8 cellular contexts compared by ENCODE assay signal in the genomic region with DNA sequence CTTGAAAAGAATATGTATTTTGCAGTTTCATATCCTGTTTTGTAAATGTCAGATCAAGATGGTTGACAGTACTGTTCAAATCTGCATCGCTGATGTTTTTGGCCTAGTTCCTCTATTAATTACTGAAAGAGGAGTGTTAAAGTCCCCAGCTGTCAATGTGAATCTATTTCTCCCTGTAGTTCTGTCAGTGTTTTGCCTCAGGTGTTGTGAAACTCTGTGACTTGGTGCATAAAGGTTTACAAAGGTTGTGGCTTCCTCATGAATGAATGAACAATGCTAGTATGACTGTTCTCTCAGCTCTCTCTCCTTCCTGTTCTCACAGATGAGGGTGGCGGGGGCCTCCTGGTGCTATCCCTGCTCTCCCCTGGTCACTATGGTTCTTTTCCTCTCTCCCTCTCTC.
DNase-seq lines count a peak whose midpoint lies in the region; ATAC-seq, FAIRE-seq and TF ChIP-seq lines count a peak whose summit lies in the region.

No MANE protein-coding gene starts in this region.

- POLR2A ChIA-PET in GM12878 (lab: Charles Lee) = no interaction called here

- CTCF ChIA-PET in GM12878 (lab: Yijun Ruan, JAX) = interaction anchor here (1.1 to 2.0 kb wide), 3 partner anchors 51 to 294 kb away, joined by 3 to 10 read pairs (median 3); no protein-coding TSS in a partner anchor

- SMC1A ChIA-PET in GM12878 (lab: Charles Lee; ENCODE audit: uncharacterized antibody, unreplicated experiment) = interaction anchor here (0.6 to 1.7 kb wide), 7 partner anchors 9 to 310 kb away, joined by 3 to 7 read pairs (median 3); no protein-coding TSS in a partner anchor

- RAD21 ChIA-PET in GM12878 (lab: Charles Lee; ENCODE audit: unreplicated experiment) = interaction anchor here (1.2 to 1.8 kb wide), 3 partner anchors 137 to 295 kb away, joined by 3 to 14 read pairs (median 6); no protein-coding TSS in a partner anchor

- H3K4me1 ChIP-seq in GM12878 (ENCODE audit: control insufficient read depth, insufficient read depth, low read length) = peaks cover 12% of the 10 kb centered on the region

- FAIRE-seq in GM12878 (lab: Jason Lieb, UNC) = peak; percentile 75

- TF ChIP-seq EP300 in GM12878 (IDR thresholded peaks at IDR 0.05; ENCODE audit: borderline replicate concordance in 1 of 2, control insufficient read depth in 1 of 2, low read depth in 2 of 2, low read length in 2 of 2) = peak in 1 of 2 experiments; percentile 68; a peak in 2 of 4 replicates

- TF ChIP-seq RAD21 in GM12878 (IDR thresholded peaks at IDR 0.05; ENCODE audit: insufficient read depth, low read depth, low read length) = no peak

- no peaks in the 10 kb centered on the region for H3K9me3 ChIP-seq in GM12878 (replicated peaks; ENCODE audit: control insufficient read depth, insufficient read depth, low read length)

- TF ChIP-seq POLR2A in GM12878 (IDR thresholded peaks at IDR 0.05; ENCODE audit: low read depth, low read length) (no peak), lower leg skin (IDR thresholded peaks at IDR 0.05) (no peak)

- no peak overlapping the region for H2AFZ ChIP-seq in GM12878 (ENCODE audit: control insufficient read depth, low read depth, low read length)

- in situ Hi-C loops in GM12878 (cut with MboI) = no loop called here

- H3K9ac ChIP-seq in GM12878 (ENCODE audit: control insufficient read depth, insufficient read depth, low read length) = no peak overlapping the region

- H4K20me1 ChIP-seq in GM12878 (ENCODE audit: control insufficient read depth, insufficient read depth) = no peaks in the 10 kb centered on the region

- H3K4me3 ChIP-seq in GM06990 (replicated peaks; ENCODE audit: low read depth, low read length) = no peak overlapping the region
- H3K4me3 ChIP-seq in GM12878 = no peak overlapping the region
- H3K4me3 ChIP-seq in lower leg skin (ENCODE audit: low read depth, poor library complexity, severe bottlenecking) = no peak overlapping the region

- H3K4me2 ChIP-seq in GM12878 (ENCODE audit: control insufficient read depth, insufficient read depth) = no peak overlapping the region

- DNase-seq in GM06990 (ENCODE audit: extremely low read depth, insufficient read length) (peak; percentile 75), GM12878 (ENCODE audit: low read depth, low spot score) (peak; percentile 87), HuH-7.5 (ENCODE audit: low spot score) (no peak), NCI-H345 treated with DMSO at 0.1 percent for 48 hours (lab: John Stamatoyannopoulos, UW; ENCODE audit: unreplicated experiment) (no peak), lower leg skin (ENCODE audit: low spot score in 2 of 2) (no peak), occipital lobe (lab: John Stamatoyannopoulos, UW) (no peak)

- peak; percentile 95 for ATAC-seq in GM21367 (IDR thresholded peaks at IDR 0.05; ENCODE audit: unreplicated experiment)
- peak; percentile 96 for ATAC-seq in HG03469 (IDR thresholded peaks at IDR 0.05; ENCODE audit: unreplicated experiment)
- ATAC-seq in GM12878 = peak; percentile 94

- H3K79me2 ChIP-seq in GM12878 (ENCODE audit: control insufficient read depth, insufficient read depth, low read length) = no peaks in the 10 kb centered on the region

- no peak for TF ChIP-seq CTCF in GM06990 (IDR thresholded peaks at IDR 0.05; ENCODE audit: insufficient read depth, low read length, poor library complexity, severe bottlenecking)
- no peak for TF ChIP-seq CTCF in GM12878 (IDR thresholded peaks at IDR 0.05 in 2 of 3, conservative IDR thresholded peaks at IDR 0.05 in 1 of 3; ENCODE audit: control insufficient read depth in 2 of 3, extremely low read depth in 1 of 3, insufficient read depth in 1 of 3, low read depth in 3 of 3, low read length in 3 of 3)
- no peak for TF ChIP-seq CTCF in lower leg skin (IDR thresholded peaks at IDR 0.05)

- BruUV-seq in GM12878 (replicated peaks; lab: Mats Ljungman, UMichigan) = no TSS peak

- peak overlapping the region; percentile 64 for H3K27ac ChIP-seq in GM12878 (ENCODE audit: control insufficient read depth, insufficient read depth)

- no peaks in the 10 kb centered on the region for H3K27me3 ChIP-seq in GM06990 (replicated peaks; ENCODE audit: control insufficient read depth, insufficient read depth, low read length)
- no peaks in the 10 kb centered on the region for H3K27me3 ChIP-seq in GM12878 (replicated peaks in 1 of 2; ENCODE audit: control insufficient read depth in 2 of 2, insufficient read depth in 2 of 2, low read length in 1 of 2)

- 5% methylated on average over 2 of the region's 2 CpGs for WGBS in GM12878 (ENCODE audit: insufficient coverage, insufficient replicate concordance, low lambda C conversion rate, missing lambda C conversion rate)
- WGBS in lower leg skin, 2 donors = 68 to 70% methylated on average over 2 of the region's 2 CpGs

- H3K36me3 ChIP-seq in GM06990 (ENCODE audit: control insufficient read depth, insufficient read depth, low read length) = peaks cover 7% of the 10 kb centered on the region
- H3K36me3 ChIP-seq in GM12878 (ENCODE audit: control insufficient read depth in 2 of 2, insufficient read depth in 2 of 2, low read length in 1 of 2) = peaks cover 5 to 14% of the 10 kb centered on the region in 2 experiments

- intact Hi-C loops in GM12878 (cut with micrococcal nuclease; ENCODE audit: unreplicated experiment) = loop anchor here (5.0 kb wide), 1 partner anchor 383 kb away; no protein-coding TSS in a partner anchor
- intact Hi-C loops in lower leg skin (cut with DNase I; ENCODE audit: low total_unique reads) = no loop called here

TF ChIP-seq in GM12878, 131 proteins besides CTCF, POLR2A, EP300 and RAD21 (continues in another document):
- TF ChIP-seq YBX1 (IDR thresholded peaks at IDR 0.05) (no peak), E4F1 (IDR thresholded peaks at IDR 0.05; ENCODE audit: borderline replicate concordance, partially characterized antibody) (no peak), RFX5 (IDR thresholded peaks at IDR 0.05; ENCODE audit: low read depth, low read length) (no peak), MTA3 (IDR thresholded peaks at IDR 0.05; ENCODE audit: borderline replicate concordance, low read length) (peak; percentile 50; the same call in 1 of the 2 replicates), CHD1 (IDR thresholded peaks at IDR 0.05; ENCODE audit: low read depth, low read length) (no peak), MYC (IDR thresholded peaks at IDR 0.05; ENCODE audit: insufficient read depth, insufficient read length, insufficient replicate concordance, low read length, severe bottlenecking) (no peak), RCOR1 (conservative IDR thresholded peaks at IDR 0.05; ENCODE audit: low read depth, low read length) (no peak), PAX5 (IDR thresholded peaks at IDR 0.05; ENCODE audit: borderline replicate concordance, low read depth, low read length) (peak; percentile 79; the same call in 1 of the 2 replicates), CHD2 (IDR thresholded peaks at IDR 0.05; ENCODE audit: borderline replicate concordance, low read depth, low read length) (peak; percentile 47; the same call in 1 of the 2 replicates), CBFB (IDR thresholded peaks at IDR 0.05; ENCODE audit: low read depth) (no peak), CEBPZ (IDR thresholded peaks at IDR 0.05; ENCODE audit: low read depth, low read length) (no peak), MXI1 (IDR thresholded peaks at IDR 0.05; ENCODE audit: low read depth, low read length) (0 out of 2 replicates have a peak, but pooled peaks have one; percentile 46), WRNIP1 (IDR thresholded peaks at IDR 0.05; ENCODE audit: borderline replicate concordance, low read depth, low read length) (no peak), TCF3 (IDR thresholded peaks at IDR 0.05; ENCODE audit: borderline replicate concordance, insufficient read depth, low read depth, low read length) (peak; percentile 52; the same call in 1 of the 2 replicates)

Comparison
In these comparisons a context has a peak if more than half of its experiments do, and no peak if none do; other contexts are left out.
1. DNase-seq: peak in GM06990 (single experiment) and GM12878 (single experiment); none in HuH-7.5 (single experiment), NCI-H345 treated with DMSO at 0.1 percent for 48 hours (single experiment), lower leg skin (0 of 2) and occipital lobe (single experiment).
2. Peak in every context shown above with its lines, with median percentiles within 50 percentile points of each other: ATAC-seq.